ENCODE assay signal across 1 cellular context in genomic region chr9:121104054-121104453, GRCh38. TPM values are rescaled to one million over a fixed set of nuclear protein-coding genes. Genes with fewer than 3 reads are reported as not detected.
"Had no signal": no experiment of that assay in that cellular context is flagged by ENCODE, and none has a peak within 500 bp of the region (broad histone marks: within the 10 kb centered on the region; RNA-seq: fewer than 3 reads in every experiment).

No MANE protein-coding gene starts in this region.

RNA-seq across cellular contexts. Expression of gene C5, which starts 54.0 kb away (rescaled TPM):
- polyA plus RNA-seq: GM23338 had no signal
